25 cellular contexts compared by ENCODE assay signal in the genomic region with DNA sequence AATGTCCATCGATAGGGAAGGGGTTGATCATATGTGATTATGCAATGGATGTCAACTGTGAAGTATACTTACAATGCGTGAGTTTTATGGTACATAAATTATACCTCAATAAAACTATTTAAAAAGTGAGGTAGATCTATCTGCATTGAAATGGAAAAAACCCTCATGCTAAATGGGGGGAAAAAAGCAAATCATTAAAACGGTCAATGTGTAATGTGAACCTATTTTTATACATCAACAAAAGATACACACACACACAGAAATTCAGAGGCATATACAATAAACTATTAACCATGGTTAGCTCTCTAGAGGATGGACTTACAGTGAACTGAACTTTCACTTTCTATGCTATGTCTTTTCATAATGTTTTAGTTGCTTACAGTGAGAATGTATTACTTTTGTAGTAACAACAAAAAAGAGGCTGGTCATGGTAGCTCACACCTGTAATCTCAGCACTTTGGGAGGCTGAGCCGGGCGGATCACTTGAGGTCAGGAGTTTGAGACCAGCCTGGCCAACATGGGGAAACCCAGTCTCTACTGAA. TPM values are rescaled to one million over a fixed set of nuclear protein-coding genes. Genes with fewer than 3 reads are reported as not detected.
DNase-seq lines count a peak whose midpoint lies in the region; ATAC-seq and TF ChIP-seq lines count a peak whose summit lies in the region.
"Had no signal": no experiment of that assay in that cellular context is flagged by ENCODE, and none has a peak within 500 bp of the region (broad histone marks: within the 10 kb centered on the region; RNA-seq: fewer than 3 reads in every experiment).

No MANE protein-coding gene starts in this region.

- H3K4me1 Mint-ChIP-seq in activated T-cell treated with anti-CD3 and anti-CD28 coated beads, Interleukin-2, amount 50 U/mL, for 72 hours (ENCODE audit: low read depth) = peaks cover 52% of the 10 kb centered on the region
- peaks cover 58% of the 10 kb centered on the region for H3K4me1 Mint-ChIP-seq in stimulated activated effector memory CD8-positive, alpha-beta T cell treated with anti-CD3 and anti-CD28 coated beads, Interleukin-12 subunit alpha, Interleukin-12 subunit beta, amount 100 ng/mL, for 72 hours

- no peak overlapping the region for H3K27ac Mint-ChIP-seq in activated T-cell treated with anti-CD3 and anti-CD28 coated beads, Interleukin-2, amount 50 U/mL, for 72 hours
- H3K27ac Mint-ChIP-seq in stimulated activated effector memory CD8-positive, alpha-beta T cell treated with anti-CD3 and anti-CD28 coated beads, Interleukin-12 subunit alpha, Interleukin-12 subunit beta, amount 100 ng/mL, for 72 hours = peak overlapping the region; percentile 29

- H3K4me3 ChIP-seq in HEK293 (ENCODE audit: low read depth, low read length) = no peak overlapping the region
- H3K4me3 ChIP-seq in adipocyte (ENCODE audit: low read length) = peak overlapping the region; percentile 19
- H3K4me3 ChIP-seq in gastrocnemius medialis = no peak overlapping the region
- no peak overlapping the region for H3K4me3 ChIP-seq in SK-N-SH (ENCODE audit: low read depth in 2 of 2, low read length in 1 of 2)
- H3K4me3 ChIP-seq: A549, BLaER1, lung, MG63, uterus had no signal

- ATAC-seq in activated T-cell treated with anti-CD3 and anti-CD28 coated beads, Interleukin-2, amount 50 U/mL, for 72 hours (replicated peaks in 1 of 2) = peak in 1 of 2 donors; percentile 41
- ATAC-seq in stimulated activated effector memory CD8-positive, alpha-beta T cell treated with anti-CD3 and anti-CD28 coated beads, Interleukin-12 subunit alpha, Interleukin-12 subunit beta, amount 100 ng/mL, for 72 hours = no peak
- ATAC-seq in gastrocnemius medialis = no peak
- ATAC-seq: HepG2 had no signal

- H3K36me3 Mint-ChIP-seq in activated T-cell treated with anti-CD3 and anti-CD28 coated beads, Interleukin-2, amount 50 U/mL, for 72 hours (ENCODE audit: insufficient read depth in 2 of 2) = peaks cover 0 to 6% of the 10 kb centered on the region in 2 donors
- no peaks in the 10 kb centered on the region for H3K36me3 Mint-ChIP-seq in stimulated activated effector memory CD8-positive, alpha-beta T cell treated with anti-CD3 and anti-CD28 coated beads, Interleukin-12 subunit alpha, Interleukin-12 subunit beta, amount 100 ng/mL, for 72 hours

- no peaks in the 10 kb centered on the region for H3K9me3 Mint-ChIP-seq in activated T-cell treated with anti-CD3 and anti-CD28 coated beads, Interleukin-2, amount 50 U/mL, for 72 hours
- H3K9me3 Mint-ChIP-seq in stimulated activated effector memory CD8-positive, alpha-beta T cell treated with anti-CD3 and anti-CD28 coated beads, Interleukin-12 subunit alpha, Interleukin-12 subunit beta, amount 100 ng/mL, for 72 hours = no peaks in the 10 kb centered on the region

- TF ChIP-seq RAD21 in SK-N-SH (IDR thresholded peaks at IDR 0.05; ENCODE audit: low read length) = no peak

- no peak overlapping the region for H3K27ac ChIP-seq in HEK293 (ENCODE audit: extremely low read depth, low read depth, low read length)
- no peak overlapping the region for H3K27ac ChIP-seq in gastrocnemius medialis
- H3K27ac ChIP-seq in SK-N-SH (ENCODE audit: low read depth in 2 of 2, low read length in 1 of 2) = no peak overlapping the region
- H3K27ac ChIP-seq: BLaER1, epithelial cell of prostate, RWPE1, uterus had no signal

- 93% methylated on average over 5 of the region's 5 CpGs for WGBS in SK-N-SH (ENCODE audit: low lambda C conversion rate)

- no peak overlapping the region for H2AFZ ChIP-seq in SK-N-SH (ENCODE audit: low read depth)

- intact Hi-C loops in gastrocnemius medialis (cut with DNase I; ENCODE audit: low total_unique reads) = no loop called here

- DNase-seq in activated T-cell treated with anti-CD3 and anti-CD28 coated beads, Interleukin-2, amount 50 U/mL, for 72 hours = no peak
- DNase-seq in activated T-cell treated with anti-CD3 and anti-CD28 coated beads for 4 hours = no peak
- no peak for DNase-seq in adipocyte (ENCODE audit: low read depth)
- no peak for DNase-seq in stimulated activated effector memory CD8-positive, alpha-beta T cell treated with anti-CD3 and anti-CD28 coated beads, Interleukin-12 subunit alpha, Interleukin-12 subunit beta, amount 100 ng/mL, for 72 hours (ENCODE audit: low spot score in 2 of 2)
- no peak for DNase-seq in gastrocnemius medialis
- no peak for DNase-seq in SK-N-SH
- DNase-seq in NCI-H187 (lab: John Stamatoyannopoulos, UW) = no peak
- DNase-seq: activated CD4-positive, CD25-positive, alpha-beta regulatory T cell treated with anti-CD3 and anti-CD28 coated beads, Interleukin-2, amount 50 U/mL, for 72 hours; activated effector memory CD4-positive, alpha-beta T cell treated with Interleukin-2 at 50 U/mL for 16 hours; foreskin melanocyte; islet precursor cell; MG63; NCI-H1436; NCI-H69; retina; stimulated activated CD4-positive, alpha-beta T cell treated with anti-CD3 and anti-CD28 coated beads, Interleukin-4, amount 100 ng/mL, for 4 hours; T1000; uterus had no signal

- in situ Hi-C loops in gastrocnemius medialis (cut with MboI; ENCODE audit: low sequenced_read_pairs in 4 of 4) = loop anchor here in 1 of 4 donors (25.0 kb wide), 1 partner anchor 188 kb away; no protein-coding TSS in a partner anchor

- H4K20me1 ChIP-seq in SK-N-SH (ENCODE audit: insufficient read depth) = 0 out of 2 replicates have a peak, but pooled peaks cover 4% of the 10 kb centered on the region

- H3K4me2 ChIP-seq in SK-N-SH = no peak overlapping the region
- H3K4me2 ChIP-seq: A549, BLaER1 had no signal

- peak overlapping the region; percentile 40 to 56 for H3K4me3 Mint-ChIP-seq in activated T-cell treated with anti-CD3 and anti-CD28 coated beads, Interleukin-2, amount 50 U/mL, for 72 hours
- H3K4me3 Mint-ChIP-seq in stimulated activated effector memory CD8-positive, alpha-beta T cell treated with anti-CD3 and anti-CD28 coated beads, Interleukin-12 subunit alpha, Interleukin-12 subunit beta, amount 100 ng/mL, for 72 hours = no peak overlapping the region

- peaks cover 0 to 3% of the 10 kb centered on the region in 2 experiments; a peak in 1 of 3 replicates for H3K36me3 ChIP-seq in HEK293 (ENCODE audit: control insufficient read depth in 2 of 2, insufficient read depth in 1 of 2, low read length in 2 of 2)
- no peaks in the 10 kb centered on the region for H3K36me3 ChIP-seq in adipocyte (ENCODE audit: control insufficient read depth, insufficient read depth, low read length, severe bottlenecking)
- H3K36me3 ChIP-seq in gastrocnemius medialis = no peaks in the 10 kb centered on the region
- H3K36me3 ChIP-seq in SK-N-SH (replicated peaks in 1 of 2; ENCODE audit: control insufficient read depth in 1 of 2, insufficient read depth in 2 of 2, low read length in 1 of 2) = peaks cover 0 to 2% of the 10 kb centered on the region in 2 experiments
- H3K36me3 ChIP-seq: MG63, uterus had no signal

- no peaks in the 10 kb centered on the region for H3K4me1 ChIP-seq in HEK293 (ENCODE audit: control insufficient read depth, insufficient read depth, low read length)
- peaks cover 20% of the 10 kb centered on the region for H3K4me1 ChIP-seq in adipocyte (ENCODE audit: control insufficient read depth, insufficient read depth, low read length)
- peaks cover 2 to 10% of the 10 kb centered on the region in 2 donors for H3K4me1 ChIP-seq in gastrocnemius medialis
- peaks cover 0 to 4% of the 10 kb centered on the region in 2 experiments; a peak in 1 of 4 replicates for H3K4me1 ChIP-seq in SK-N-SH (ENCODE audit: control insufficient read depth in 1 of 2, insufficient read depth in 2 of 2, low read depth in 1 of 2, low read length in 1 of 2)
- H3K4me1 ChIP-seq: uterus had no signal

- TF ChIP-seq CTCF in HEK293 (tag by site-specific recombination; IDR thresholded peaks at IDR 0.05) (no peak), gastrocnemius medialis (IDR thresholded peaks at IDR 0.05 in 4 of 5, conservative IDR thresholded peaks at IDR 0.05 in 1 of 5) (no peak), SK-N-SH (IDR thresholded peaks at IDR 0.05) (no peak)

- no peak for TF ChIP-seq EP300 in SK-N-SH (IDR thresholded peaks at IDR 0.05; ENCODE audit: borderline replicate concordance in 1 of 2, low read depth in 1 of 2, low read length in 1 of 2)

- no peaks in the 10 kb centered on the region for H3F3A ChIP-seq in SK-N-SH (replicated peaks; ENCODE audit: insufficient read depth)

- H3K79me2 ChIP-seq in SK-N-SH (ENCODE audit: insufficient read depth) = no peaks in the 10 kb centered on the region

- no peaks in the 10 kb centered on the region for H3K9me3 ChIP-seq in HEK293 (ENCODE audit: control insufficient read depth, insufficient read depth, low read depth, low read length)
- H3K9me3 ChIP-seq in adipocyte (ENCODE audit: control insufficient read depth, low read length) = no peaks in the 10 kb centered on the region
- no peaks in the 10 kb centered on the region for H3K9me3 ChIP-seq in gastrocnemius medialis
- no peaks in the 10 kb centered on the region for H3K9me3 ChIP-seq in SK-N-SH
- H3K9me3 ChIP-seq: A549, BLaER1, MG63, uterus had no signal

- H3K27me3 ChIP-seq in adipocyte (replicated peaks; ENCODE audit: control insufficient read depth, insufficient read depth, low read length) (no peaks in the 10 kb centered on the region), gastrocnemius medialis (no peaks in the 10 kb centered on the region), SK-N-SH (ENCODE audit: insufficient read depth) (no peaks in the 10 kb centered on the region)
- H3K27me3 ChIP-seq: BLaER1, MG63, uterus had no signal

- H3K27me3 Mint-ChIP-seq in activated T-cell treated with anti-CD3 and anti-CD28 coated beads, Interleukin-2, amount 50 U/mL, for 72 hours (ENCODE audit: low read depth) = no peaks in the 10 kb centered on the region

- TF ChIP-seq POLR2A in gastrocnemius medialis (IDR thresholded peaks at IDR 0.05) = no peak

- CTCF ChIA-PET in HEK293 (lab: Yijun Ruan, JAX) (no interaction called here), SK-N-SH (lab: Yijun Ruan, JAX) (interaction anchor here (0.9 kb wide), 1 partner anchor 19 kb away, joined by 3 read pairs; no protein-coding TSS in a partner anchor)

- H3K9ac ChIP-seq in adipocyte (ENCODE audit: low read length) (no peak overlapping the region), SK-N-SH (no peak overlapping the region)
- H3K9ac ChIP-seq: BLaER1 had no signal

- no peaks in the 10 kb centered on the region for H3K9me2 ChIP-seq in SK-N-SH

- POLR2A ChIA-PET in HEK293 (lab: Yijun Ruan, JAX) = interaction anchor here (0.6 kb wide), 1 partner anchor 94 kb away, joined by 4 read pairs; no protein-coding TSS in a partner anchor
- POLR2A ChIA-PET in SK-N-SH (lab: Yijun Ruan, JAX) = no interaction called here

RNA-seq across cellular contexts. Expression of gene STIMATE, which starts 23.1 kb away (rescaled TPM):
- 10 to 100 TPM; 34.4 to 40.8 TPM for total RNA-seq in activated T-cell treated with anti-CD3 and anti-CD28 coated beads, Interleukin-2, amount 50 U/mL, for 72 hours
- total RNA-seq in gastrocnemius medialis = 10 to 100 TPM; 20.6 to 64.6 (median 27.8) TPM
- polyA plus RNA-seq in SK-N-SH (2012; rRNA removed) = 9.3 and 10.4 TPM in 2 replicates
- 6.1 and 8.5 TPM in 2 replicates for polyA plus RNA-seq in SK-N-SH (2012; cell fraction: cytosol; rRNA removed)
- polyA plus RNA-seq in SK-N-SH (2012; cell fraction: nucleus; rRNA removed) = 17.5 and 19.6 TPM in 2 replicates

RNA-seq across cellular contexts. Expression of gene MUSTN1, which starts 39.4 kb away (rescaled TPM):
- 1 to 10 TPM; 1.3 TPM for total RNA-seq in activated T-cell treated with anti-CD3 and anti-CD28 coated beads, Interleukin-2, amount 50 U/mL, for 72 hours
- 1,000 to 10,000 TPM in 1 of 4 donors, 100 to 1,000 TPM in 3; 218 to 2,149 (median 412) TPM for total RNA-seq in gastrocnemius medialis
- polyA plus RNA-seq in SK-N-SH (2012; rRNA removed) = 0.42 and 0.54 TPM in 2 replicates
- not detected in 2 replicates for polyA plus RNA-seq in SK-N-SH (2012; cell fraction: cytosol; rRNA removed)
- 6.0 and 13.8 TPM in 2 replicates for polyA plus RNA-seq in SK-N-SH (2012; cell fraction: nucleus; rRNA removed)
- polyA plus RNA-seq: A549 had no signal

RNA-seq across cellular contexts. Expression of gene ITIH4, which starts 43.8 kb away (rescaled TPM):
- total RNA-seq in activated T-cell treated with anti-CD3 and anti-CD28 coated beads, Interleukin-2, amount 50 U/mL, for 72 hours = 10 to 100 TPM; 21.8 to 24.5 TPM
- total RNA-seq in gastrocnemius medialis = 10 to 100 TPM in 3 of 4 donors, 1 to 10 TPM in 1; 3.5 to 20.4 (median 12.7) TPM
- polyA plus RNA-seq in SK-N-SH (2012; rRNA removed) = 1.1 and 2.0 TPM in 2 replicates
- 0.27 and 0.41 TPM in 2 replicates for polyA plus RNA-seq in SK-N-SH (2012; cell fraction: cytosol; rRNA removed)
- 18.1 and 28.7 TPM in 2 replicates for polyA plus RNA-seq in SK-N-SH (2012; cell fraction: nucleus; rRNA removed)

Comparison
In these comparisons a context has a peak if more than half of its experiments do, and no peak if none do; other contexts are left out.
1. RNA of gene MUSTN1, which starts 39.4 kb away (total RNA-seq): 218 to 2,149 TPM in gastrocnemius medialis; 1.3 TPM in activated T-cell treated with anti-CD3 and anti-CD28 coated beads, Interleukin-2, amount 50 U/mL, for 72 hours; every median in the first group is over 10 times any median in the second.